12 cellular contexts compared by ENCODE assay signal in genomic region chr5:109936996-109937395, GRCh38.
DNase-seq lines count a peak whose midpoint lies in the region; ATAC-seq and TF ChIP-seq lines count a peak whose summit lies in the region.
"Had no signal": no experiment of that assay in that cellular context is flagged by ENCODE, and none has a peak within 500 bp of the region (broad histone marks: within the 10 kb centered on the region; RNA-seq: fewer than 3 reads in every experiment).

No MANE protein-coding gene starts in this region.

- H3K4me3 ChIP-seq in ascending aorta (no peak overlapping the region), Karpas-422 (ENCODE audit: low read length) (no peak overlapping the region)
- H3K4me3 ChIP-seq: heart left ventricle had no signal

- peak; percentile 6 for DNase-seq in ELF-1 (ENCODE audit: low read depth, low spot score)
- DNase-seq in RPMI8226 = peak; percentile 95
- no peak for DNase-seq in ascending aorta (ENCODE audit: low spot score in 2 of 2)
- no peak for DNase-seq in dermis blood vessel endothelial cell
- no peak for DNase-seq in Karpas-422
- DNase-seq in activated gamma-delta T cell treated with Interleukin-2 at 50 U/mL for 16 hours = no peak
- DNase-seq: activated B cell treated with CpG ODN at 0.5 μM for 24 hours, heart left ventricle, OCI-M1 had no signal

- H3K9me2 ChIP-seq in Karpas-422 (replicated peaks; ENCODE audit: insufficient read depth, low read length) = no peaks in the 10 kb centered on the region

- H3K9me3 ChIP-seq in ascending aorta (peaks cover 0 to 9% of the 10 kb centered on the region in 2 donors), Karpas-422 (ENCODE audit: low read length) (0 out of 2 replicates have a peak, but pooled peaks cover 7% of the 10 kb centered on the region)

- H3K4me2 ChIP-seq in Karpas-422 (ENCODE audit: low read depth, low read length, poor library complexity, severe bottlenecking) = no peak overlapping the region

- no peaks in the 10 kb centered on the region for H3K79me2 ChIP-seq in Karpas-422 (ENCODE audit: low read length)

- intact Hi-C loops in ascending aorta (cut with DNase I) = no loop called here

- H3K4me1 ChIP-seq in ascending aorta (no peaks in the 10 kb centered on the region), Karpas-422 (ENCODE audit: low read length) (no peaks in the 10 kb centered on the region)
- H3K4me1 ChIP-seq: heart left ventricle had no signal

- H3K27me3 ChIP-seq in ascending aorta = no peaks in the 10 kb centered on the region
- no peaks in the 10 kb centered on the region for H3K27me3 ChIP-seq in Karpas-422 (ENCODE audit: low read length)

- H2AFZ ChIP-seq in Karpas-422 (ENCODE audit: low read length) = no peak overlapping the region

- H3K9ac ChIP-seq in Karpas-422 (ENCODE audit: low read length) = no peak overlapping the region

- ATAC-seq in GM19324 (IDR thresholded peaks at IDR 0.05; ENCODE audit: low FRiP score, unreplicated experiment) (peak; percentile 95), HG02870 (IDR thresholded peaks at IDR 0.05; ENCODE audit: unreplicated experiment) (peak; percentile 94)
- ATAC-seq: heart left ventricle had no signal

- H3K27ac ChIP-seq in ascending aorta (no peak overlapping the region), Karpas-422 (ENCODE audit: low read length) (no peak overlapping the region)
- H3K27ac ChIP-seq: C4-2B, heart left ventricle had no signal

- no peak for TF ChIP-seq CTCF in ascending aorta (IDR thresholded peaks at IDR 0.05)

- no peaks in the 10 kb centered on the region for H4K20me1 ChIP-seq in Karpas-422 (ENCODE audit: insufficient read depth, low read depth, low read length)

- H3K36me3 ChIP-seq in ascending aorta = no peaks in the 10 kb centered on the region
- H3K36me3 ChIP-seq in Karpas-422 (ENCODE audit: insufficient read depth, low read length) = no peaks in the 10 kb centered on the region
- H3K36me3 ChIP-seq: heart left ventricle had no signal

Comparison
In these comparisons a context has a peak if more than half of its experiments do, and no peak if none do; other contexts are left out.
1. DNase-seq: peak in ELF-1 (single experiment) and RPMI8226 (single experiment); none in ascending aorta (0 of 2), dermis blood vessel endothelial cell (single experiment), Karpas-422 (single experiment) and activated gamma-delta T cell treated with Interleukin-2 at 50 U/mL for 16 hours (single experiment).